Comparison of ENCODE assay signal across 19 cellular contexts in genomic region chr9:127781821-127782220, GRCh38. TPM values are rescaled to one million over a fixed set of nuclear protein-coding genes. Genes with fewer than 3 reads are reported as not detected.
DNase-seq lines count a peak whose midpoint lies in the region; ATAC-seq and TF ChIP-seq lines count a peak whose summit lies in the region.
"Had no signal": no experiment of that assay in that cellular context is flagged by ENCODE, and none has a peak within 500 bp of the region (broad histone marks: within the 10 kb centered on the region; RNA-seq: fewer than 3 reads in every experiment).

No MANE protein-coding gene starts in this region.

- H3K4me3 ChIP-seq in DOHH2 (ENCODE audit: low read length) (no peak overlapping the region), osteoblast (ENCODE audit: insufficient read depth, low read length) (no peak overlapping the region)
- H3K4me3 ChIP-seq: adrenal gland, PC-9, SK-N-MC, thoracic aorta had no signal

- H3K27me3 Mint-ChIP-seq in activated T-helper 1 cell treated with anti-CD3 and anti-CD28 coated beads, Interleukin-12 subunit alpha, Interleukin-12 subunit beta, Interleukin-2, Interleukin-4 antibody, amounts not matched to agents 30 ng/mL and 10 ng/mL and 1 ng/mL, durations not matched to agents 14 hours and 24 hours and 36 hours (ENCODE audit: insufficient read depth): no peaks in the 10 kb centered on the region
- no peaks in the 10 kb centered on the region for H3K27me3 Mint-ChIP-seq in natural killer cell (ENCODE audit: low read depth in 2 of 2)

- H3K4me1 Mint-ChIP-seq in activated T-helper 1 cell treated with anti-CD3 and anti-CD28 coated beads, Interleukin-12 subunit alpha, Interleukin-12 subunit beta, Interleukin-2, Interleukin-4 antibody, amounts not matched to agents 30 ng/mL and 10 ng/mL and 1 ng/mL, durations not matched to agents 14 hours and 24 hours and 36 hours (ENCODE audit: low read depth): peaks cover 70% of the 10 kb centered on the region
- peaks cover 60 to 78% of the 10 kb centered on the region in 2 donors for H3K4me1 Mint-ChIP-seq in natural killer cell

- H3K27me3 ChIP-seq in DOHH2 (ENCODE audit: control insufficient read depth, low read length): no peaks in the 10 kb centered on the region
- no peaks in the 10 kb centered on the region for H3K27me3 ChIP-seq in osteoblast (ENCODE audit: insufficient read depth, low read length)
- H3K27me3 ChIP-seq: adrenal gland had no signal

- H3K4me3 Mint-ChIP-seq in activated T-helper 1 cell treated with anti-CD3 and anti-CD28 coated beads, Interleukin-12 subunit alpha, Interleukin-12 subunit beta, Interleukin-2, Interleukin-4 antibody, amounts not matched to agents 30 ng/mL and 10 ng/mL and 1 ng/mL, durations not matched to agents 14 hours and 24 hours and 36 hours: peak overlapping the region; percentile 42
- peak overlapping the region; percentile 50 for H3K4me3 Mint-ChIP-seq in natural killer cell
- H3K4me3 Mint-ChIP-seq: endodermal cell, mesothelial cell of epicardium had no signal

- H3K9me3 Mint-ChIP-seq in activated T-helper 1 cell treated with anti-CD3 and anti-CD28 coated beads, Interleukin-12 subunit alpha, Interleukin-12 subunit beta, Interleukin-2, Interleukin-4 antibody, amounts not matched to agents 30 ng/mL and 10 ng/mL and 1 ng/mL, durations not matched to agents 14 hours and 24 hours and 36 hours: no peaks in the 10 kb centered on the region
- no peaks in the 10 kb centered on the region for H3K9me3 Mint-ChIP-seq in natural killer cell
- H3K9me3 Mint-ChIP-seq: endodermal cell, mesothelial cell of epicardium had no signal

- intact Hi-C loops in activated T-helper 1 cell treated with anti-CD3 and anti-CD28 coated beads, Interleukin-12 subunit alpha, Interleukin-12 subunit beta, Interleukin-2, Interleukin-4 antibody, amounts not matched to agents 30 ng/mL and 10 ng/mL and 1 ng/mL, durations not matched to agents 14 hours and 24 hours and 36 hours (cut with micrococcal nuclease): no loop called here
- intact Hi-C loops in natural killer cell (cut with micrococcal nuclease): loop anchor here (2.0 kb wide), 1 partner anchor 123 kb away; no protein-coding TSS in a partner anchor

- no peaks in the 10 kb centered on the region for H3K9me2 ChIP-seq in DOHH2 (replicated peaks; ENCODE audit: control insufficient read depth, low read length)

- H3K36me3 ChIP-seq in DOHH2 (ENCODE audit: control insufficient read depth, low read length) (peaks cover 18% of the 10 kb centered on the region), osteoblast (ENCODE audit: insufficient read depth, low read length) (no peaks in the 10 kb centered on the region)
- H3K36me3 ChIP-seq: thoracic aorta had no signal

- peaks cover 26% of the 10 kb centered on the region for H3K79me2 ChIP-seq in DOHH2 (ENCODE audit: control insufficient read depth, low read length)
- H3K79me2 ChIP-seq in osteoblast (ENCODE audit: insufficient read depth, low read length): peaks cover 10% of the 10 kb centered on the region

- H3K4me1 ChIP-seq in DOHH2 (ENCODE audit: control insufficient read depth, low read length) (peaks cover 65% of the 10 kb centered on the region), osteoblast (ENCODE audit: insufficient read depth, low read length) (peaks cover under 1% of the 10 kb centered on the region)

- peaks cover under 1% of the 10 kb centered on the region; the same call in 1 of the 2 replicates for H4K20me1 ChIP-seq in DOHH2 (ENCODE audit: control insufficient read depth, insufficient read depth, low read depth, low read length)
- peaks cover 8% of the 10 kb centered on the region for H4K20me1 ChIP-seq in osteoblast (ENCODE audit: insufficient read depth, low read length)

- H3K9me3 ChIP-seq in DOHH2 (ENCODE audit: control insufficient read depth, insufficient read depth, low read length) (no peaks in the 10 kb centered on the region), osteoblast (ENCODE audit: low read depth, low read length) (no peaks in the 10 kb centered on the region)
- H3K9me3 ChIP-seq: adrenal gland, thoracic aorta had no signal

- peaks cover 19% of the 10 kb centered on the region for H3K36me3 Mint-ChIP-seq in activated T-helper 1 cell treated with anti-CD3 and anti-CD28 coated beads, Interleukin-12 subunit alpha, Interleukin-12 subunit beta, Interleukin-2, Interleukin-4 antibody, amounts not matched to agents 30 ng/mL and 10 ng/mL and 1 ng/mL, durations not matched to agents 14 hours and 24 hours and 36 hours (ENCODE audit: low read depth)
- H3K36me3 Mint-ChIP-seq in natural killer cell: no peaks in the 10 kb centered on the region
- H3K36me3 Mint-ChIP-seq: mesothelial cell of epicardium had no signal

- TF ChIP-seq CTCF in DOHH2 (IDR thresholded peaks at IDR 0.05; ENCODE audit: low read depth, low read length, poor library complexity, severe bottlenecking) (no peak), natural killer cell (IDR thresholded peaks at IDR 0.05) (no peak), osteoblast (IDR thresholded peaks at IDR 0.05; ENCODE audit: extremely low read depth, low read depth, low read length) (no peak)

- H2AFZ ChIP-seq in osteoblast (ENCODE audit: low read length): no peak overlapping the region
- H2AFZ ChIP-seq: PC-9 had no signal

- peak overlapping the region; percentile 81 for H3K27ac Mint-ChIP-seq in activated T-helper 1 cell treated with anti-CD3 and anti-CD28 coated beads, Interleukin-12 subunit alpha, Interleukin-12 subunit beta, Interleukin-2, Interleukin-4 antibody, amounts not matched to agents 30 ng/mL and 10 ng/mL and 1 ng/mL, durations not matched to agents 14 hours and 24 hours and 36 hours
- H3K27ac Mint-ChIP-seq in natural killer cell: peak overlapping the region; percentile 95 to 98
- H3K27ac Mint-ChIP-seq: endodermal cell, mesothelial cell of epicardium had no signal

- no peak for ATAC-seq in natural killer cell

- H3F3A ChIP-seq in DOHH2 (ENCODE audit: control insufficient read depth, insufficient read depth): peaks cover 46% of the 10 kb centered on the region

- H3K4me2 ChIP-seq in DOHH2 (ENCODE audit: low read length) (no peak overlapping the region), osteoblast (ENCODE audit: insufficient read depth, low read length) (no peak overlapping the region)
- H3K4me2 ChIP-seq: PC-9 had no signal

- DNase-seq in CD1c-positive myeloid dendritic cell (ENCODE audit: extremely low spot score): peak; percentile 46
- no peak for DNase-seq in activated T-helper 1 cell treated with anti-CD3 and anti-CD28 coated beads, Interleukin-12 subunit alpha, Interleukin-12 subunit beta, Interleukin-2, Interleukin-4 antibody, amounts not matched to agents 30 ng/mL and 10 ng/mL and 1 ng/mL, durations not matched to agents 14 hours and 24 hours and 36 hours (ENCODE audit: low spot score)
- no peak for DNase-seq in natural killer cell
- no peak for DNase-seq in NCI-H2171 treated with DMSO at 0.1 percent for 48 hours (lab: John Stamatoyannopoulos, UW)
- no peak for DNase-seq in osteoblast (ENCODE audit: insufficient read length, low spot score, missing footprints)
- DNase-seq in cortex of kidney (lab: John Stamatoyannopoulos, UW): no peak
- DNase-seq: adrenal gland; central memory CD4-positive, alpha-beta T cell; endodermal cell; hypothalamus; kidney glomerular epithelial cell; NCI-H2081; NCI-H524 treated with DMSO at 0.1 percent for 48 hours; PC-9 had no signal

- peak overlapping the region; percentile 44 for H3K27ac ChIP-seq in DOHH2 (ENCODE audit: low read depth, low read length)
- no peak overlapping the region for H3K27ac ChIP-seq in osteoblast (ENCODE audit: low read depth, low read length)
- H3K27ac ChIP-seq: PC-9, SK-N-MC, thoracic aorta had no signal

RNA-seq across cellular contexts. Expression of gene SH2D3C, which starts 3.4 kb away (rescaled TPM):
- total RNA-seq in activated T-helper 1 cell treated with anti-CD3 and anti-CD28 coated beads, Interleukin-12 subunit alpha, Interleukin-12 subunit beta, Interleukin-2, Interleukin-4 antibody, amounts not matched to agents 30 ng/mL and 10 ng/mL and 1 ng/mL, durations not matched to agents 14 hours and 24 hours and 36 hours: 30.0 and 30.4 TPM in 2 replicates
- 10 to 100 TPM; 42.8 to 86.8 (median 56.6) TPM for total RNA-seq in natural killer cell
- 0.29 and 0.36 TPM in 2 replicates for total RNA-seq in osteoblast
- total RNA-seq: Daoy had no signal

RNA-seq across cellular contexts. Expression of gene CDK9, which starts 4.0 kb away (rescaled TPM):
- 97.3 and 105 TPM in 2 replicates for total RNA-seq in activated T-helper 1 cell treated with anti-CD3 and anti-CD28 coated beads, Interleukin-12 subunit alpha, Interleukin-12 subunit beta, Interleukin-2, Interleukin-4 antibody, amounts not matched to agents 30 ng/mL and 10 ng/mL and 1 ng/mL, durations not matched to agents 14 hours and 24 hours and 36 hours
- 100 to 1,000 TPM; 181 to 207 (median 188) TPM for total RNA-seq in natural killer cell
- 54.8 and 56.1 TPM in 2 replicates for total RNA-seq in osteoblast

RNA-seq across cellular contexts. Expression of gene FPGS, which starts 20.9 kb away (rescaled TPM):
- total RNA-seq in activated T-helper 1 cell treated with anti-CD3 and anti-CD28 coated beads, Interleukin-12 subunit alpha, Interleukin-12 subunit beta, Interleukin-2, Interleukin-4 antibody, amounts not matched to agents 30 ng/mL and 10 ng/mL and 1 ng/mL, durations not matched to agents 14 hours and 24 hours and 36 hours: 128 and 130 TPM in 2 replicates
- 100 to 1,000 TPM in 2 of 3 donors, 10 to 100 TPM in 1; 99.1 to 108 (median 107) TPM for total RNA-seq in natural killer cell
- total RNA-seq in osteoblast: 87.5 and 98.1 TPM in 2 replicates

RNA-seq across cellular contexts. Expression of gene TOR2A, which starts 46.7 kb away (rescaled TPM):
- total RNA-seq in activated T-helper 1 cell treated with anti-CD3 and anti-CD28 coated beads, Interleukin-12 subunit alpha, Interleukin-12 subunit beta, Interleukin-2, Interleukin-4 antibody, amounts not matched to agents 30 ng/mL and 10 ng/mL and 1 ng/mL, durations not matched to agents 14 hours and 24 hours and 36 hours: 16.6 and 18.9 TPM in 2 replicates
- total RNA-seq in natural killer cell (10 to 100 TPM; 20.9 to 27.8 (median 23.7) TPM), osteoblast (3.8 and 4.7 TPM in 2 replicates)

Comparison
In these comparisons a context has a peak if more than half of its experiments do, and no peak if none do; other contexts are left out.
1. RNA of gene SH2D3C, which starts 3.4 kb away (total RNA-seq): 42.8 to 86.8 TPM in natural killer cell and 30.0 to 30.4 TPM in activated T-helper 1 cell treated with anti-CD3 and anti-CD28 coated beads, Interleukin-12 subunit alpha, Interleukin-12 subunit beta, Interleukin-2, Interleukin-4 antibody, amounts not matched to agents 30 ng/mL and 10 ng/mL and 1 ng/mL, durations not matched to agents 14 hours and 24 hours and 36 hours; 0.29 to 0.36 TPM in osteoblast; every median in the first group is over 10 times any median in the second.